1 cellular context compared by ENCODE assay signal in the genomic region with DNA sequence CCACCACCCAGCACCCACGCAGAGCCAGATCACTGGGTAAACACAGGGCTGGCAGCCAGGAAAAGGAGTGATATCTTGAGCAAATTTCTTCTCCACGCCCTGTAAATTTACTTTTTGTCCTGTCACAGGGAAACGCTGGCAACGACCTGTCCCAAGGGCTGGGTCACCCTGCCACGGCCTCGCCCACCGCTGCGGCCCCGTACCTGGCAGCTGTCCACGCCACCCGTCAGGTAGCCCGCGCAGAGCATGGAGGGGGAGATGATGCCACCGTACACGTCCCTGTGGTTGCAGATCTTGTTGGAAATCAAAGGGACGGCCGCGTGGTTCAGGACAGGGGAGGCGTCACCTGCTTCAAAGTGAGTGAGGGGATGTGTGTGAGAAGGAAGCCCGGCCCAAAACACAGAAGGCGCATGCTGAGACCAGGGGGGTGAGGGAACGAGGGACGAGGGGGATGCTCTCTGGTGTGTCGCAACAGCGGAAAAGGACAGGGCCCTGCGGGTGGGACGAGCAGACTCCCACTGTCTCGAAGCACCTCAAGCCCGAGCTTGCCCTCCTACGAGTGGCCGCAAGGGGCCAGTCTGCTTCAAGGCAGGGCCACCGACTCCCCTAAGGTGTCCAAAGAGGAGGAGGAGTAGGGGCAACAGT.
TF ChIP-seq lines count a peak whose summit lies in the region.

No MANE protein-coding gene starts in this region.

TF ChIP-seq in WTC11, 78 proteins besides CTCF, POLR2A, EP300 and RAD21 (continued from another document):
- TF ChIP-seq, protein P1, sequence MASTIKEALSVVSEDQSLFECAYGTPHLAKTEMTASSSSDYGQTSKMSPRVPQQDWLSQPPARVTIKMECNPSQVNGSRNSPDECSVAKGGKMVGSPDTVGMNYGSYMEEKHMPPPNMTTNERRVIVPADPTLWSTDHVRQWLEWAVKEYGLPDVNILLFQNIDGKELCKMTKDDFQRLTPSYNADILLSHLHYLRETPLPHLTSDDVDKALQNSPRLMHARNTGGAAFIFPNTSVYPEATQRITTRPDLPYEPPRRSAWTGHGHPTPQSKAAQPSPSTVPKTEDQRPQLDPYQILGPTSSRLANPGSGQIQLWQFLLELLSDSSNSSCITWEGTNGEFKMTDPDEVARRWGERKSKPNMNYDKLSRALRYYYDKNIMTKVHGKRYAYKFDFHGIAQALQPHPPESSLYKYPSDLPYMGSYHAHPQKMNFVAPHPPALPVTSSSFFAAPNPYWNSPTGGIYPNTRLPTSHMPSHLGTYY (CRISPR knock-in tag; IDR thresholded peaks at IDR 0.05) = no peak
- TF ChIP-seq GRHL2 (CRISPR knock-in tag; IDR thresholded peaks at IDR 0.05; ENCODE audit: insufficient replicate concordance, severe bottlenecking) (no peak), NFE2L1 (CRISPR knock-in tag; IDR thresholded peaks at IDR 0.05) (no peak), SMAD3 (CRISPR knock-in tag; IDR thresholded peaks at IDR 0.05; ENCODE audit: borderline replicate concordance) (no peak), ATF1 (CRISPR knock-in tag; IDR thresholded peaks at IDR 0.05) (no peak), EMX1 (CRISPR knock-in tag; IDR thresholded peaks at IDR 0.05) (no peak)
- TF ChIP-seq, protein P2, sequence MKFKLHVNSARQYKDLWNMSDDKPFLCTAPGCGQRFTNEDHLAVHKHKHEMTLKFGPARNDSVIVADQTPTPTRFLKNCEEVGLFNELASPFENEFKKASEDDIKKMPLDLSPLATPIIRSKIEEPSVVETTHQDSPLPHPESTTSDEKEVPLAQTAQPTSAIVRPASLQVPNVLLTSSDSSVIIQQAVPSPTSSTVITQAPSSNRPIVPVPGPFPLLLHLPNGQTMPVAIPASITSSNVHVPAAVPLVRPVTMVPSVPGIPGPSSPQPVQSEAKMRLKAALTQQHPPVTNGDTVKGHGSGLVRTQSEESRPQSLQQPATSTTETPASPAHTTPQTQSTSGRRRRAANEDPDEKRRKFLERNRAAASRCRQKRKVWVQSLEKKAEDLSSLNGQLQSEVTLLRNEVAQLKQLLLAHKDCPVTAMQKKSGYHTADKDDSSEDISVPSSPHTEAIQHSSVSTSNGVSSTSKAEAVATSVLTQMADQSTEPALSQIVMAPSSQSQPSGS (CRISPR knock-in tag; IDR thresholded peaks at IDR 0.05; ENCODE audit: borderline replicate concordance, low read depth) = no peak
- TF ChIP-seq, protein P3, sequence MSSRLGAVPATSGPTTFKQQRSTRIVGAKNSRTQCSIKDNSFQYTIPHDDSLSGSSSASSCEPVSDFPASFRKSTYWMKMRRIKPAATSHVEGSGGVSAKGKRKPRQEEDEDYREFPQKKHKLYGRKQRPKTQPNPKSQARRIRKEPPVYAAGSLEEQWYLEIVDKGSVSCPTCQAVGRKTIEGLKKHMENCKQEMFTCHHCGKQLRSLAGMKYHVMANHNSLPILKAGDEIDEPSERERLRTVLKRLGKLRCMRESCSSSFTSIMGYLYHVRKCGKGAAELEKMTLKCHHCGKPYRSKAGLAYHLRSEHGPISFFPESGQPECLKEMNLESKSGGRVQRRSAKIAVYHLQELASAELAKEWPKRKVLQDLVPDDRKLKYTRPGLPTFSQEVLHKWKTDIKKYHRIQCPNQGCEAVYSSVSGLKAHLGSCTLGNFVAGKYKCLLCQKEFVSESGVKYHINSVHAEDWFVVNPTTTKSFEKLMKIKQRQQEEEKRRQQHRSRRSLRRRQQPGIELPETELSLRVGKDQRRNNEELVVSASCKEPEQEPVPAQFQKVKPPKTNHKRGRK (CRISPR knock-in tag; IDR thresholded peaks at IDR 0.05; ENCODE audit: borderline replicate concordance) = no peak
